Comparison of ENCODE assay signal across 9 cellular contexts in genomic region chr7:42886129-42886528, GRCh38. TPM values are rescaled to one million over a fixed set of nuclear protein-coding genes. Genes with fewer than 3 reads are reported as not detected.
DNase-seq lines count a peak whose midpoint lies in the region; ATAC-seq and TF ChIP-seq lines count a peak whose summit lies in the region.
"Had no signal": no experiment of that assay in that cellular context is flagged by ENCODE, and none has a peak within 500 bp of the region (broad histone marks: within the 10 kb centered on the region; RNA-seq: fewer than 3 reads in every experiment).

No MANE protein-coding gene starts in this region.

- peaks cover 5% of the 10 kb centered on the region for H3K9me3 Mint-ChIP-seq in neural progenitor cell
- H3K9me3 Mint-ChIP-seq: effector memory CD8-positive, alpha-beta T cell had no signal

- no peak for TF ChIP-seq EP300 in stomach (IDR thresholded peaks at IDR 0.05)

- H3K27ac ChIP-seq in DOHH2 (ENCODE audit: low read depth, low read length) (no peak overlapping the region), brain microvascular endothelial cell (no peak overlapping the region), neural progenitor cell (no peak overlapping the region), stomach (no peak overlapping the region), coronary artery (no peak overlapping the region)

- H4K20me1 ChIP-seq in DOHH2 (ENCODE audit: control insufficient read depth, insufficient read depth, low read depth, low read length) (no peaks in the 10 kb centered on the region), Loucy (ENCODE audit: insufficient read depth, low read length, poor library complexity, severe bottlenecking) (no peaks in the 10 kb centered on the region), neural progenitor cell (ENCODE audit: low read depth) (no peaks in the 10 kb centered on the region)

- H3K36me3 Mint-ChIP-seq in neural progenitor cell: peaks cover 5% of the 10 kb centered on the region

- TF ChIP-seq CTCF in DOHH2 (IDR thresholded peaks at IDR 0.05; ENCODE audit: low read depth, low read length, poor library complexity, severe bottlenecking) (peak; percentile 66), Loucy (conservative IDR thresholded peaks at IDR 0.05; ENCODE audit: low read length) (peak; percentile 60), brain microvascular endothelial cell (IDR thresholded peaks at IDR 0.05; ENCODE audit: low read depth, low read length, missing control alignments) (peak; percentile 40), neural progenitor cell (IDR thresholded peaks at IDR 0.05) (peak; percentile 49), stomach (IDR thresholded peaks at IDR 0.05) (peak in 1 of 7 experiments; percentile 18), coronary artery (IDR thresholded peaks at IDR 0.05) (no peak)

- H3K27me3 Mint-ChIP-seq in neural progenitor cell (ENCODE audit: insufficient read depth, low read depth): peaks cover 5% of the 10 kb centered on the region

- no peak overlapping the region for H3K9ac ChIP-seq in Loucy (ENCODE audit: low read depth, low read length, poor library complexity, severe bottlenecking)
- H3K9ac ChIP-seq in neural progenitor cell: no peak overlapping the region

- H3K4me1 ChIP-seq in DOHH2 (ENCODE audit: control insufficient read depth, low read length) (peaks cover 73% of the 10 kb centered on the region), Loucy (ENCODE audit: insufficient read depth, low read length, poor library complexity, severe bottlenecking) (peaks cover 3% of the 10 kb centered on the region), neural progenitor cell (peaks cover 23% of the 10 kb centered on the region), stomach (peaks cover 12 to 28% (median 19%) of the 10 kb centered on the region in 4 donors)

- H3K36me3 ChIP-seq in DOHH2 (ENCODE audit: control insufficient read depth, low read length) (no peaks in the 10 kb centered on the region), Loucy (ENCODE audit: insufficient read depth, low read length) (no peaks in the 10 kb centered on the region), brain microvascular endothelial cell (replicated peaks) (no peaks in the 10 kb centered on the region), neural progenitor cell (no peaks in the 10 kb centered on the region), stomach (no peaks in the 10 kb centered on the region)

- H2AFZ ChIP-seq in Loucy (ENCODE audit: low read length) (no peak overlapping the region), neural progenitor cell (replicated peaks) (no peak overlapping the region)

- peaks cover 22% of the 10 kb centered on the region for H3K4me1 Mint-ChIP-seq in neural progenitor cell

- no peak overlapping the region for H3K4me2 ChIP-seq in DOHH2 (ENCODE audit: low read length)
- no peak overlapping the region for H3K4me2 ChIP-seq in Loucy (ENCODE audit: low read depth, low read length, poor library complexity, severe bottlenecking)
- no peak overlapping the region for H3K4me2 ChIP-seq in neural progenitor cell

- H3K4me3 ChIP-seq in DOHH2 (ENCODE audit: low read length) (no peak overlapping the region), Loucy (ENCODE audit: low read length, poor library complexity, severe bottlenecking) (no peak overlapping the region), brain microvascular endothelial cell (ENCODE audit: low read depth, low read length) (no peak overlapping the region), neural progenitor cell (no peak overlapping the region), stomach (no peak overlapping the region), coronary artery (no peak overlapping the region)

- H3K27me3 ChIP-seq in DOHH2 (ENCODE audit: control insufficient read depth, low read length) (no peaks in the 10 kb centered on the region), Loucy (ENCODE audit: insufficient read depth, low read length, poor library complexity, severe bottlenecking) (no peaks in the 10 kb centered on the region), brain microvascular endothelial cell (replicated peaks) (no peaks in the 10 kb centered on the region), neural progenitor cell (no peaks in the 10 kb centered on the region), stomach (no peaks in the 10 kb centered on the region)

- intact Hi-C loops in stomach (cut with DNase I; ENCODE audit: low total_unique reads): no loop called here

- in situ Hi-C loops in brain microvascular endothelial cell (cut with HindIII; ENCODE audit: low pct_ligation_motif_present, low sequenced_read_pairs): no loop called here

- WGBS in stomach, 5 donors: 78 to 91% (median 83%) methylated on average over 2 of the region's 2 CpGs

- no peak overlapping the region for H3K4me3 Mint-ChIP-seq in neural progenitor cell
- H3K4me3 Mint-ChIP-seq: effector memory CD8-positive, alpha-beta T cell had no signal

- peaks cover 15% of the 10 kb centered on the region for H3F3A ChIP-seq in DOHH2 (ENCODE audit: control insufficient read depth, insufficient read depth)
- H3F3A ChIP-seq in Loucy (ENCODE audit: low read depth): no peaks in the 10 kb centered on the region
- peaks cover 32% of the 10 kb centered on the region for H3F3A ChIP-seq in neural progenitor cell (ENCODE audit: low read depth)

- no peak for ATAC-seq in GM21447 (IDR thresholded peaks at IDR 0.05; ENCODE audit: unreplicated experiment)
- ATAC-seq: effector memory CD8-positive, alpha-beta T cell had no signal

- H3K79me2 ChIP-seq in DOHH2 (ENCODE audit: control insufficient read depth, low read length) (no peaks in the 10 kb centered on the region), Loucy (ENCODE audit: insufficient read depth, low read length) (no peaks in the 10 kb centered on the region), neural progenitor cell (ENCODE audit: low read depth) (no peaks in the 10 kb centered on the region)

- no peaks in the 10 kb centered on the region for H3K9me3 ChIP-seq in DOHH2 (ENCODE audit: control insufficient read depth, insufficient read depth, low read length)
- no peaks in the 10 kb centered on the region for H3K9me3 ChIP-seq in Loucy (ENCODE audit: insufficient read depth, low read depth, low read length)
- H3K9me3 ChIP-seq in neural progenitor cell (ENCODE audit: low read depth): no peaks in the 10 kb centered on the region
- H3K9me3 ChIP-seq in stomach: no peaks in the 10 kb centered on the region

- no peak for TF ChIP-seq POLR2A in stomach (IDR thresholded peaks at IDR 0.05)

- DNase-seq in brain microvascular endothelial cell: no peak
- no peak for DNase-seq in neural progenitor cell (ENCODE audit: low spot score)
- no peak for DNase-seq in stomach
- DNase-seq in coronary artery (ENCODE audit: low spot score): no peak
- DNase-seq: effector memory CD8-positive, alpha-beta T cell; stimulated activated CD4-positive, alpha-beta T cell treated with anti-CD3 and anti-CD28 coated beads, Interleukin-4, amount 100 ng/mL, for 4 hours had no signal

- H3K9me2 ChIP-seq in DOHH2 (replicated peaks; ENCODE audit: control insufficient read depth, low read length): no peaks in the 10 kb centered on the region
- H3K9me2 ChIP-seq in Loucy (replicated peaks; ENCODE audit: low read depth, low read length): no peaks in the 10 kb centered on the region

- no peak overlapping the region for H3K27ac Mint-ChIP-seq in neural progenitor cell

RNA-seq across cellular contexts. Expression of gene C7orf25, which starts 25.7 kb away (rescaled TPM):
- total RNA-seq in neural progenitor cell (ENCODE audit: low replicate concordance) (6.4 and 8.6 TPM in 2 replicates), stomach (10 to 100 TPM in 1 of 5 donors, 1 to 10 TPM in 2, under 1 TPM in 1, not detected in 1; 0.58 to 31.7 (median 5.0) TPM)
- 1 to 10 TPM; 2.0 to 4.5 (median 2.3) TPM for polyA plus RNA-seq in stomach

RNA-seq across cellular contexts. Expression of gene PSMA2, which starts 45.8 kb away (rescaled TPM):
- total RNA-seq in neural progenitor cell (ENCODE audit: low replicate concordance) (178 and 316 TPM in 2 replicates), stomach (100 to 1,000 TPM in 2 of 5 donors, 10 to 100 TPM in 2, 1 to 10 TPM in 1; 9.4 to 278 (median 65.4) TPM)
- 100 to 1,000 TPM; 143 to 152 (median 145) TPM for polyA plus RNA-seq in stomach

RNA-seq across cellular contexts. Expression of gene MRPL32, which starts 46.0 kb away (rescaled TPM):
- total RNA-seq in neural progenitor cell (ENCODE audit: low replicate concordance) (76.5 and 133 TPM in 2 replicates), stomach (100 to 1,000 TPM in 1 of 5 donors, 10 to 100 TPM in 4; 15.9 to 158 (median 58.6) TPM)
- polyA plus RNA-seq in stomach: 10 to 100 TPM; 60.5 to 76.8 (median 76.8) TPM
